ENCODE assay signal across 12 cellular contexts in genomic region chr9:4937436-4937835, GRCh38. TPM values are rescaled to one million over a fixed set of nuclear protein-coding genes. Genes with fewer than 3 reads are reported as not detected.
DNase-seq lines count a peak whose midpoint lies in the region; ATAC-seq, FAIRE-seq and TF ChIP-seq lines count a peak whose summit lies in the region.
"Had no signal": no experiment of that assay in that cellular context is flagged by ENCODE, and none has a peak within 500 bp of the region (broad histone marks: within the 10 kb centered on the region; RNA-seq: fewer than 3 reads in every experiment).

No MANE protein-coding gene starts in this region.

- H3K9me1 ChIP-seq in K562 (ENCODE audit: control insufficient read depth, insufficient read depth, low read length) = no peaks in the 10 kb centered on the region

- TF ChIP-seq POLR2A in K562 (conservative IDR thresholded peaks at IDR 0.05) = no peak

- whole genome bisulfite sequencing in K562 (ENCODE audit: insufficient coverage, low coverage, missing lambda C conversion rate) = 0% methylated on average over 1 of the region's 1 CpG

- no peaks in the 10 kb centered on the region for H3K27me3 Mint-ChIP-seq in activated T-cell treated with anti-CD3 and anti-CD28 coated beads, Interleukin-2, amount 50 U/mL, for 72 hours (ENCODE audit: low read depth)

- peaks cover 68% of the 10 kb centered on the region for H3K4me1 Mint-ChIP-seq in activated T-cell treated with anti-CD3 and anti-CD28 coated beads, Interleukin-2, amount 50 U/mL, for 72 hours (ENCODE audit: low read depth)

- H3K9me3 ChIP-seq in OCI-LY7 (ENCODE audit: low read length) (no peaks in the 10 kb centered on the region), K562 (replicated peaks; ENCODE audit: control insufficient read depth, insufficient read depth, low read depth, low read length) (no peaks in the 10 kb centered on the region)
- H3K9me3 ChIP-seq: gastroesophageal sphincter, thyroid gland had no signal

- no peak overlapping the region for H3K9ac ChIP-seq in K562 (ENCODE audit: insufficient read depth in 1 of 2, low read depth in 2 of 2, low read length in 2 of 2)

- intact Hi-C loops in OCI-LY7 (cut with micrococcal nuclease; ENCODE audit: unreplicated experiment) (loop anchor here (2.0 kb wide), 1 partner anchor 47 kb away; the partner anchor contains the start of gene JAK2), K562 (cut with micrococcal nuclease) (no loop called here)

- no TSS peak for BruUV-seq in OCI-LY7 (replicated peaks; lab: Mats Ljungman, UMichigan)
- no TSS peak for BruUV-seq in K562 (replicated peaks; lab: Mats Ljungman, UMichigan)

- H3K9me2 ChIP-seq in OCI-LY7 (ENCODE audit: insufficient read depth, low read length) = no peaks in the 10 kb centered on the region

- in situ Hi-C loops in K562 (cut with MboI) (no loop called here), KBM-7 (cut with MboI; ENCODE audit: low pct_unique_long_range_greater_than_20kb, low sequenced_read_pairs) (no loop called here)

- no peak for DNase-seq in activated T-cell treated with anti-CD3 and anti-CD28 coated beads, Interleukin-2, amount 50 U/mL, for 72 hours
- DNase-seq in activated T-cell treated with anti-CD3 and anti-CD28 coated beads for 4 hours (no peak), OCI-LY7 (ENCODE audit: low spot score) (no peak), K562 (ENCODE audit: extremely low read depth in 1 of 4, low spot score in 3 of 4) (no peak), NCI-H1105 treated with DMSO at 0.1 percent for 48 hours (lab: John Stamatoyannopoulos, UW) (no peak), KBM-7 (no peak)
- DNase-seq in stimulated activated naive CD8-positive, alpha-beta T cell treated with anti-CD3 and anti-CD28 coated beads, Interleukin-15, Interleukin-2, amounts not matched to agents 100 U/mL and 50 U/mL, for 24 hours = no peak
- DNase-seq: activated CD4-positive, CD25-positive, alpha-beta regulatory T cell treated with anti-CD3 and anti-CD28 coated beads, Interleukin-2, amount 50 U/mL, for 72 hours; posterior cingulate gyrus; thyroid gland had no signal

- FAIRE-seq in K562 (lab: Jason Lieb, UNC) = no peak

- H2AFZ ChIP-seq in OCI-LY7 (ENCODE audit: low read length) = peak overlapping the region; percentile 72
- no peak overlapping the region for H2AFZ ChIP-seq in K562 (ENCODE audit: low read depth, low read length)

- no peaks in the 10 kb centered on the region for H3K79me2 ChIP-seq in OCI-LY7 (ENCODE audit: insufficient read depth, low read depth, low read length)
- H3K79me2 ChIP-seq in K562 (ENCODE audit: control insufficient read depth, insufficient read depth, low read length) = no peaks in the 10 kb centered on the region

- ATAC-seq in activated T-cell treated with anti-CD3 and anti-CD28 coated beads, Interleukin-2, amount 50 U/mL, for 72 hours (replicated peaks in 1 of 2) = peak; percentile 16 to 17
- ATAC-seq in K562 = peak; percentile 33; the same call in 1 of the 3 replicates
- ATAC-seq in stimulated activated naive CD8-positive, alpha-beta T cell treated with anti-CD3 and anti-CD28 coated beads, Interleukin-15, Interleukin-2, amounts not matched to agents 100 U/mL and 50 U/mL, for 24 hours = peak; percentile 53
- ATAC-seq in GM21737 (IDR thresholded peaks at IDR 0.05; ENCODE audit: unreplicated experiment) = no peak
- ATAC-seq: gastroesophageal sphincter had no signal

- H3K27ac ChIP-seq in OCI-LY7 (ENCODE audit: low read depth, low read length, poor library complexity, severe bottlenecking) (no peak overlapping the region), K562 (ENCODE audit: extremely low read depth, low read depth, low read length) (no peak overlapping the region)
- H3K27ac ChIP-seq: gastroesophageal sphincter, thyroid gland had no signal

- TF ChIP-seq CTCF in OCI-LY7 (conservative IDR thresholded peaks at IDR 0.05; ENCODE audit: low read length) = no peak
- TF ChIP-seq CTCF in K562 (IDR thresholded peaks at IDR 0.05 in 2 of 3, conservative IDR thresholded peaks at IDR 0.05 in 1 of 3; ENCODE audit: insufficient read depth in 2 of 3, low read depth in 1 of 3, low read length in 3 of 3) = no peak

- no peaks in the 10 kb centered on the region for H3K36me3 Mint-ChIP-seq in activated T-cell treated with anti-CD3 and anti-CD28 coated beads, Interleukin-2, amount 50 U/mL, for 72 hours (ENCODE audit: insufficient read depth in 2 of 2)

- H3K36me3 ChIP-seq in OCI-LY7 (ENCODE audit: insufficient read depth, low read length) = no peaks in the 10 kb centered on the region
- no peaks in the 10 kb centered on the region for H3K36me3 ChIP-seq in K562 (ENCODE audit: control insufficient read depth, insufficient read depth, low read length)
- H3K36me3 ChIP-seq: gastroesophageal sphincter, thyroid gland had no signal

- peak overlapping the region; percentile 87 for H3K27ac Mint-ChIP-seq in activated T-cell treated with anti-CD3 and anti-CD28 coated beads, Interleukin-2, amount 50 U/mL, for 72 hours

- no peaks in the 10 kb centered on the region for H3K9me3 Mint-ChIP-seq in activated T-cell treated with anti-CD3 and anti-CD28 coated beads, Interleukin-2, amount 50 U/mL, for 72 hours

- no peak for TF ChIP-seq RAD21 in K562 (CRISPR knock-in tag; conservative IDR thresholded peaks at IDR 0.05 in 1 of 2, IDR thresholded peaks at IDR 0.05 in 1 of 2)

- CTCF ChIA-PET in OCI-LY7 (lab: Charles Lee; ENCODE audit: unreplicated experiment) = interaction anchor here (1.6 kb wide), 1 partner anchor 45 kb away, joined by 3 read pairs; no protein-coding TSS in a partner anchor
- CTCF ChIA-PET in K562 (lab: Yijun Ruan, JAX; ENCODE audit: low intra/inter-chr PET ratio) = no interaction called here

- H3K4me2 ChIP-seq in OCI-LY7 (ENCODE audit: low read length) (peak overlapping the region; percentile 32; the same call in 1 of the 2 replicates), K562 (ENCODE audit: insufficient read depth, low read length) (no peak overlapping the region)

- H4K20me1 ChIP-seq in OCI-LY7 (ENCODE audit: insufficient read depth, low read length) = no peaks in the 10 kb centered on the region
- no peaks in the 10 kb centered on the region for H4K20me1 ChIP-seq in K562 (replicated peaks; ENCODE audit: control insufficient read depth, insufficient read depth, low read length)

- H3K27me3 ChIP-seq in K562 (ENCODE audit: control insufficient read depth in 2 of 2, insufficient read depth in 2 of 2, low read length in 2 of 2) = no peaks in the 10 kb centered on the region
- H3K27me3 ChIP-seq: gastroesophageal sphincter, thyroid gland had no signal

- POLR2A ChIA-PET in OCI-LY7 (lab: Charles Lee) = interaction anchor here (0.9 to 1.1 kb wide), 2 partner anchors 51 to 279 kb away, joined by 3 read pairs; no protein-coding TSS in a partner anchor
- POLR2A ChIA-PET in K562 (lab: Yijun Ruan, JAX) = interaction anchor here (0.6 kb wide), 1 partner anchor 36 kb away, joined by 3 read pairs; no protein-coding TSS in a partner anchor

- TF ChIP-seq EP300 in K562 (IDR thresholded peaks at IDR 0.05; ENCODE audit: low read length) = no peak

- H3K4me3 Mint-ChIP-seq in activated T-cell treated with anti-CD3 and anti-CD28 coated beads, Interleukin-2, amount 50 U/mL, for 72 hours = peak overlapping the region; percentile 70 to 72

- H3K4me3 ChIP-seq in OCI-LY7 (ENCODE audit: low read depth, low read length, poor library complexity, severe bottlenecking) (no peak overlapping the region), K562 (no peak overlapping the region)
- H3K4me3 ChIP-seq: gastroesophageal sphincter, thyroid gland had no signal

- H3K4me1 ChIP-seq in OCI-LY7 (ENCODE audit: insufficient read depth, low read length, poor library complexity, severe bottlenecking) (peaks cover 53% of the 10 kb centered on the region), K562 (replicated peaks in 1 of 2; ENCODE audit: control insufficient read depth in 2 of 2, insufficient read depth in 2 of 2, low read length in 2 of 2) (peaks cover 3 to 25% of the 10 kb centered on the region in 2 experiments; a peak in 3 of 5 replicates)

TF ChIP-seq in K562, 482 proteins besides CTCF, POLR2A, EP300 and RAD21 (continues in another document):
- TF ChIP-seq YBX1 (IDR thresholded peaks at IDR 0.05) = no peak
- TF ChIP-seq TGIF2 (CRISPR knock-in tag; IDR thresholded peaks at IDR 0.05) = no peak
- TF ChIP-seq MED1 (CRISPR knock-in tag; IDR thresholded peaks at IDR 0.05; ENCODE audit: borderline replicate concordance) = no peak
- no peak for TF ChIP-seq XRCC5 (IDR thresholded peaks at IDR 0.05; ENCODE audit: low read depth, low read length)
- no peak for TF ChIP-seq SIN3A (IDR thresholded peaks at IDR 0.05; ENCODE audit: borderline replicate concordance in 2 of 2, control insufficient read depth in 1 of 2, low read depth in 2 of 2, low read length in 2 of 2)
- TF ChIP-seq MCM2 (IDR thresholded peaks at IDR 0.05; ENCODE audit: low read depth) = no peak
- peak; percentile 52; the same call in 1 of the 2 replicates for TF ChIP-seq CBFA2T3 (IDR thresholded peaks at IDR 0.05)
- no peak for TF ChIP-seq FIP1L1 (IDR thresholded peaks at IDR 0.05; ENCODE audit: low read depth, low read length, poor library complexity, severe bottlenecking)

RNA-seq across cellular contexts. Expression of gene JAK2, which starts 47.6 kb away (rescaled TPM):
- 10 to 100 TPM; 30.3 to 31.9 TPM for total RNA-seq in activated T-cell treated with anti-CD3 and anti-CD28 coated beads, Interleukin-2, amount 50 U/mL, for 72 hours
- total RNA-seq in OCI-LY7 (2014; rRNA removed; shearing (Covaris generic)) = 3.7 and 4.4 TPM in 2 replicates
- total RNA-seq in OCI-LY7 (2022) = 11.4 and 12.5 TPM in 2 replicates
- 47.2 and 144 TPM in 2 replicates for total RNA-seq in K562 (2011; cell fraction: chromatin; rRNA removed; ENCODE audit: low replicate concordance)
- total RNA-seq in K562 (2011; cell fraction: nucleolus; rRNA removed) = 15.7 and 20.1 TPM in 2 replicates
- 35.0 and 35.2 TPM in 2 replicates for total RNA-seq in K562 (2011; cell fraction: nucleoplasm; rRNA removed)
- 10.1 and 10.6 TPM in 2 replicates for total RNA-seq in K562 (2014; rRNA removed)
- 21.4 and 23.8 TPM in 2 replicates for total RNA-seq in K562 (2014; rRNA removed; fragmentation: Illumina TruSeq; extraction: Trizol)
- 20.7 and 21.5 TPM in 2 replicates for total RNA-seq in K562 (2015; rRNA removed; fragmentation: Illumina TruSeq; extraction: Trizol)
- 16.5 and 18.5 TPM in 2 replicates for total RNA-seq in K562 (2021)
- polyA plus RNA-seq in K562 (2011; rRNA removed) = 21.4 and 23.4 TPM in 2 replicates
- polyA plus RNA-seq in K562 (2011; cell fraction: cytosol; rRNA removed) = 3.8 and 11.2 TPM in 2 replicates
- polyA plus RNA-seq in K562 (2011; cell fraction: nucleus; rRNA removed) = 16.9 and 26.8 TPM in 2 replicates
- 10.4 and 11.5 TPM in 2 replicates for polyA plus RNA-seq in K562 (2012)
- polyA plus RNA-seq in K562 (2014; fragmentation: Illumina TruSeq; extraction: Trizol) = 12.7 and 15.3 TPM in 2 replicates
- polyA plus RNA-seq in K562 (2014; fragmentation: Nextera tagmentation; extraction: Ambion mirVana) = 1 to 10 TPM; 4.7 to 5.1 TPM
- 9.8 and 13.4 TPM in 2 replicates for polyA plus RNA-seq in K562 (2014; rRNA removed)
- polyA minus RNA-seq in K562 (2011; rRNA and poly(A)+ RNA removed) = 70.6 and 91.4 TPM in 2 replicates
- polyA minus RNA-seq in K562 (2011; cell fraction: cytosol; rRNA and poly(A)+ RNA removed) = 13.9 and 19.0 TPM in 2 replicates
- polyA minus RNA-seq in K562 (2011; cell fraction: nucleus; rRNA and poly(A)+ RNA removed) = 34.7 and 74.5 TPM in 2 replicates
